Comparison of ENCODE assay signal across 8 cellular contexts in the genomic region with DNA sequence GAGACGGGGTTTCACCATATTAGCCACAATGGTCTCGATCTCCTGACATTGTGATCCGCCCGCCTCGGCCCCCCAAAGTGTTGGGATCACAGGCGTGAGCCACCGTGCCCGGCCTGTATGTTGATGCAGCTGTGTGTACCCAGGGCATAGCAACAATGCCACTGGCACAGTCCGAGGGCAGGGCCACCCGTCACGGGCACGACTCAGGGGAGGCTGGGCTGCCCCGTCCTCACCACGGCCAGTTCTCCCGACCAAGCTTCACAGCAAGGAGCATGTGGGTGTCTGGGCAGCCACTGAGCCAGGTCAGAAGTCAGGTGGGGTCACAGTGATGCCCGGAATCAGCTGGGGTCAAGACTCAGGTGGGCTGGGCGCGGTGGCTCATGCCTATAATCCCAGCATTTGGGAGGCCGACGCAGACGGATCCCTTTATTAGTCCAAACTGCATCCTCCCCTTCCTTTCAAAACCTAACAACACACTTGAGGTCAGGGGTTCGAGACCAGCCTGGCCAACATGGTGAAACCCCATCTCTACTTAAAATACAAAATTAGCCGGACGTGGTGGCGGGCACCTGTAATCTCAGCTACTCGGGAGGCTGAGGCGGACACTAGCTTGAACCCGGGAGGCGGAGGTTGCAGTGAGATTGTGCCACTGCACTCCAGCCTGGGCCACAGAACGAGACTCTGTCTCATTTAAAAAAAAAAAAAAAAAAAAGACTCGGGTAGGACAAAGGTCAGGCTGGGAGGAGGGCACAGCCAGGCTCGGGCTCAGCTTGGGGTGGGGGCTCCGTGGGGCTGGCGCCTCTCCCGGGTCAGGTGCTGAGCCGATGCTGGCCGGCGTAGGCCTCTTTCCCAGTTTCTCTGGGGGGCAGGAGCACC. TPM values are rescaled to one million over a fixed set of nuclear protein-coding genes. Genes with fewer than 3 reads are reported as not detected.
DNase-seq lines count a peak whose midpoint lies in the region; ATAC-seq and TF ChIP-seq lines count a peak whose summit lies in the region.

No MANE protein-coding gene starts in this region.

- peak overlapping the region; percentile 93 for H3K27ac ChIP-seq in cardiac muscle cell
- H3K27ac ChIP-seq in brain microvascular endothelial cell, result no peak overlapping the region
- H3K27ac ChIP-seq in upper lobe of left lung, result peak overlapping the region; percentile 84 to 98 (median 92)

- H3K36me3 Mint-ChIP-seq in memory B cell, result peaks cover 2% of the 10 kb centered on the region

- intact Hi-C loops in cardiac septum (cut with DNase I), result loop anchor here (5.0 kb wide), 1 partner anchor 42 kb away; the partner anchor contains the start of gene BSG

- DNase-seq in cardiac muscle cell (ENCODE audit: low read depth in 1 of 2, low spot score in 1 of 2) (no peak), cardiac septum (ENCODE audit: low spot score) (no peak), brain microvascular endothelial cell (no peak), memory B cell (ENCODE audit: low spot score in 2 of 2) (no peak), upper lobe of left lung (peak in 1 of 2 donors; percentile 74), NCI-H2081 treated with DMSO at 0.1 percent for 48 hours (lab: John Stamatoyannopoulos, UW) (no peak), DMS153 (lab: John Stamatoyannopoulos, UW) (no peak), ACHN (no peak)

- H3K27me3 ChIP-seq in cardiac muscle cell (no peaks in the 10 kb centered on the region), brain microvascular endothelial cell (replicated peaks) (no peaks in the 10 kb centered on the region), upper lobe of left lung (no peaks in the 10 kb centered on the region)

- H3K4me1 Mint-ChIP-seq in memory B cell, result peaks cover 6% of the 10 kb centered on the region

- ATAC-seq in memory B cell (ENCODE audit: low read depth) (no peak), upper lobe of left lung (ENCODE audit: low FRiP score in 2 of 2) (no peak)

- peak overlapping the region; percentile 79 for H3K4me3 Mint-ChIP-seq in memory B cell

- peaks cover 11% of the 10 kb centered on the region for H3K27me3 Mint-ChIP-seq in memory B cell

- H3K36me3 ChIP-seq in cardiac muscle cell (no peaks in the 10 kb centered on the region), brain microvascular endothelial cell (replicated peaks) (no peaks in the 10 kb centered on the region), upper lobe of left lung (peaks cover 0 to 8% (median 1%) of the 10 kb centered on the region in 4 donors)

- H3K4me1 ChIP-seq in cardiac muscle cell (ENCODE audit: low read depth) (peaks cover 9% of the 10 kb centered on the region), upper lobe of left lung (peaks cover 22 to 36% (median 29%) of the 10 kb centered on the region in 4 donors)

- no peaks in the 10 kb centered on the region for H3K9me3 ChIP-seq in cardiac muscle cell (ENCODE audit: low read depth)
- no peaks in the 10 kb centered on the region for H3K9me3 ChIP-seq in upper lobe of left lung

- peak overlapping the region; percentile 45 for H3K27ac Mint-ChIP-seq in memory B cell

- no peaks in the 10 kb centered on the region for H3K9me3 Mint-ChIP-seq in memory B cell

- TF ChIP-seq EP300 in upper lobe of left lung (IDR thresholded peaks at IDR 0.05), result no peak

- TF ChIP-seq CTCF in cardiac muscle cell (IDR thresholded peaks at IDR 0.05; ENCODE audit: low read depth, low read length) (no peak), brain microvascular endothelial cell (IDR thresholded peaks at IDR 0.05; ENCODE audit: low read depth, low read length, missing control alignments) (no peak), upper lobe of left lung (IDR thresholded peaks at IDR 0.05) (no peak)

- WGBS in upper lobe of left lung, 2 donors, result 58 to 71% methylated on average over 23 to 37 of the region's 38 CpGs

- peak overlapping the region; percentile 96 for H3K4me3 ChIP-seq in cardiac muscle cell
- H3K4me3 ChIP-seq in brain microvascular endothelial cell (ENCODE audit: low read depth, low read length), result peak overlapping the region; percentile 71
- peak overlapping the region; percentile 73 to 100 (median 99) for H3K4me3 ChIP-seq in upper lobe of left lung

- TF ChIP-seq POLR2A in upper lobe of left lung (IDR thresholded peaks at IDR 0.05), result no peak

- in situ Hi-C loops in brain microvascular endothelial cell (cut with HindIII; ENCODE audit: low pct_ligation_motif_present, low sequenced_read_pairs), result no loop called here
- in situ Hi-C loops in ACHN (cut with HindIII; ENCODE audit: low pct_ligation_motif_present, low pct_unique_long_range_greater_than_20kb, low sequenced_read_pairs), result no loop called here

RNA-seq across cellular contexts. Expression of gene CDC34, which starts 1.2 kb away (rescaled TPM):
- total RNA-seq in cardiac muscle cell, result 205 and 247 TPM in 2 replicates
- 205 and 207 TPM in 2 replicates for polyA plus RNA-seq in cardiac muscle cell
- total RNA-seq in cardiac septum, result 78.2 TPM
- 100 to 1,000 TPM in 1 of 6 donors, 10 to 100 TPM in 5; 42.7 to 140 (median 52.4) TPM for total RNA-seq in upper lobe of left lung

RNA-seq across cellular contexts. Expression of gene GZMM, which starts 13.5 kb away (rescaled TPM):
- not detected in 2 replicates for total RNA-seq in cardiac muscle cell
- 0.39 TPM in 1 of 2 replicates, not detected in the other for polyA plus RNA-seq in cardiac muscle cell
- total RNA-seq in cardiac septum, result 0.43 TPM
- total RNA-seq in upper lobe of left lung, result 1 to 10 TPM in 4 of 6 donors, not detected in 2; 2.3 to 6.1 (median 3.8) TPM

RNA-seq across cellular contexts. Expression of gene TPGS1, which starts 23.1 kb away (rescaled TPM):
- total RNA-seq in cardiac muscle cell, result 67.1 and 71.1 TPM in 2 replicates
- 55.8 and 56.2 TPM in 2 replicates for polyA plus RNA-seq in cardiac muscle cell
- 11.2 TPM for total RNA-seq in cardiac septum
- total RNA-seq in upper lobe of left lung, result 10 to 100 TPM; 30.9 to 67.1 (median 40.1) TPM

RNA-seq across cellular contexts. Expression of gene MADCAM1, which starts 34.1 kb away (rescaled TPM):
- 0.70 and 2.2 TPM in 2 replicates for total RNA-seq in cardiac muscle cell
- 2.5 and 3.4 TPM in 2 replicates for polyA plus RNA-seq in cardiac muscle cell
- 0.40 TPM for total RNA-seq in cardiac septum
- 1 to 10 TPM in 2 of 6 donors, under 1 TPM in 2, not detected in 2; 0.63 to 3.1 (median 1.1) TPM for total RNA-seq in upper lobe of left lung

RNA-seq across cellular contexts. Expression of gene BSG, which starts 42.0 kb away (rescaled TPM):
- total RNA-seq in cardiac muscle cell, result 826 and 1,015 TPM in 2 replicates
- 976 and 1,204 TPM in 2 replicates for polyA plus RNA-seq in cardiac muscle cell
- 1,183 TPM for total RNA-seq in cardiac septum
- 100 to 1,000 TPM; 222 to 429 (median 387) TPM for total RNA-seq in upper lobe of left lung
